Comparison of ENCODE assay signal across 12 cellular contexts in genomic region chr3:131903988-131904415, GRCh38.
DNase-seq lines count a peak whose midpoint lies in the region; FAIRE-seq lines count a peak whose summit lies in the region.
"Had no signal": no experiment of that assay in that cellular context is flagged by ENCODE, and none has a peak within 500 bp of the region (broad histone marks: within the 10 kb centered on the region; RNA-seq: fewer than 3 reads in every experiment).

No MANE protein-coding gene starts in this region.

- peak; percentile 50 for FAIRE-seq in RCC 7860 (lab: Jason Lieb, UNC)
- no peak for FAIRE-seq in GM19239 (lab: Jason Lieb, UNC)

- DNase-seq in EH (ENCODE audit: low read depth) (peak; percentile 94), RCC 7860 (ENCODE audit: low spot score) (peak; percentile 74), fibroblast of gingiva (ENCODE audit: low read depth) (peak; percentile 93), renal cortical epithelial cell (ENCODE audit: low read depth) (peak; percentile 96), D341Med (ENCODE audit: low spot score) (no peak), OCI-M2 (lab: John Stamatoyannopoulos, UW; ENCODE audit: unreplicated experiment) (no peak), NCI-H1105 treated with DMSO at 0.1 percent for 48 hours (lab: John Stamatoyannopoulos, UW) (no peak), GM19239 (ENCODE audit: insufficient read length, low spot score) (no peak)
- DNase-seq: activated naive CD4-positive, alpha-beta T cell; DND-41; NCI-H1930; stimulated activated CD4-positive, alpha-beta T cell treated with anti-CD3 and anti-CD28 coated beads, Interleukin-4, amount 100 ng/mL, for 1 hour had no signal

Comparison
In these comparisons a context has a peak if more than half of its experiments do, and no peak if none do; other contexts are left out.
1. DNase-seq: peak in EH (single experiment), RCC 7860 (single experiment), fibroblast of gingiva (single experiment) and renal cortical epithelial cell (single experiment); none in D341Med (single experiment), OCI-M2 (single experiment), NCI-H1105 treated with DMSO at 0.1 percent for 48 hours (single experiment) and GM19239 (single experiment).